Comparison of ENCODE assay signal across 9 cellular contexts in the genomic region with DNA sequence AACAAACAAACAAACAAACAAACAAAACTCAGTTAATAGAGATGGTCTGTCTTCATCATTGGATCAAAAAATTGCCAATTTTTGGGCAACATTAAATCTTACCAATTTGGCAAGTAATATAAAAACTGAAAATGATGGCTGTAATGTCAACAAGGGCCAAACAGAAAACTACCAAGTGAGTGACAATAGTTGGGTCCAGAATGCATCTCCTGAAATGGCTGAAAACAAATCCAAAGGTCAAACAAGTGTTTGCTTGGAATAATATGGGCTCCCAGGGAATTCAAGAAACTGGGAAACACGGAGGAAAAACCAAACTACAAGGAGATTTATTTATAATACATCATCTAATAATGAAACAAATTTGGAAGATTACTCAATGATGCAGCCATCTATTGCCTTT. TPM values are rescaled to one million over a fixed set of nuclear protein-coding genes. Genes with fewer than 3 reads are reported as not detected.
"Had no signal": no experiment of that assay in that cellular context is flagged by ENCODE, and none has a peak within 500 bp of the region (broad histone marks: within the 10 kb centered on the region; RNA-seq: fewer than 3 reads in every experiment).

No MANE protein-coding gene starts in this region.

- H3K4me3 ChIP-seq: GM12878 had no signal

- ATAC-seq: GM12878 had no signal

- FAIRE-seq: G401.6, GM12878, GM12891, GM12892, GM18507, GM19239 had no signal

- DNase-seq: GDM1, GF-D8 had no signal

RNA-seq across cellular contexts. Expression of a gene that starts 25.1 kb away (rescaled TPM):
- total RNA-seq: G401 had no signal
